In the genomic region with DNA sequence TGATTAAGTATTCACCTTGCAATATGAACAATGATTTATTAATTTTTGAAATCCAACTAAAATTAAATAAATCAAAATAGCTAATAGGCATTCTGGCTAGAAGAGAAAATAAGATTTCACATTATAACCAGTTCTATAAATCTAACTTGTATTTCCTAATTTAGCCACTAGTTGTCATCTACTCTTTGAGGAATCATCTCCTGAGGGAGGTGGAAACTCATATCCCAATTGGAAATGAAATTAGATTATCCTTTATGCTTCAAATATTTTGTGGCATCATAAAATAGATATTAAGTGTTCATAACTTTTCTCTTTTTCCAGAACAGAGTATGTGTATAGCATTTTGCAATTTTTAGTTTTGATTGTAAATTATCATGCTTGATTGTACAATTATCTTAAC, we compare ENCODE assay signal across 26 cellular contexts.
DNase-seq lines count a peak whose midpoint lies in the region; ATAC-seq, FAIRE-seq and TF ChIP-seq lines count a peak whose summit lies in the region.
"Had no signal": no experiment of that assay in that cellular context is flagged by ENCODE, and none has a peak within 500 bp of the region (broad histone marks: within the 10 kb centered on the region; RNA-seq: fewer than 3 reads in every experiment).

No MANE protein-coding gene starts in this region.

- no peaks in the 10 kb centered on the region for H3K36me3 Mint-ChIP-seq in activated naive CD8-positive, alpha-beta T cell treated with anti-CD3 and anti-CD28 coated beads, Interleukin-2, amount 50 U/mL, for 24 hours (ENCODE audit: low read depth)
- H3K36me3 Mint-ChIP-seq in activated T-helper 2 cell treated with anti-CD3 and anti-CD28 coated beads, Interferon-gamma antibody, Interleukin-2, Interleukin-4, amounts not matched to agents 10 μg/mL and 5 μg/mL and 100 μg/mL, durations not matched to agents 14 hours and 24 hours and 36 hours (ENCODE audit: low read depth) = no peaks in the 10 kb centered on the region
- H3K36me3 Mint-ChIP-seq: activated naive CD4-positive, alpha-beta T cell treated with anti-CD3 and anti-CD28 coated beads, Interleukin-2, amount 10 ng/mL, durations not matched to agents 7 days and 5 days; naive B cell; T-cell had no signal

- no peaks in the 10 kb centered on the region for H3K4me1 Mint-ChIP-seq in activated naive CD8-positive, alpha-beta T cell treated with anti-CD3 and anti-CD28 coated beads, Interleukin-2, amount 50 U/mL, for 24 hours
- H3K4me1 Mint-ChIP-seq in stimulated activated naive CD8-positive, alpha-beta T cell treated with anti-CD3 and anti-CD28 coated beads, Interleukin-15, amount 100 ng/mL, for 72 hours = no peaks in the 10 kb centered on the region
- H3K4me1 Mint-ChIP-seq in activated T-helper 2 cell treated with anti-CD3 and anti-CD28 coated beads, Interferon-gamma antibody, Interleukin-2, Interleukin-4, amounts not matched to agents 10 μg/mL and 5 μg/mL and 100 μg/mL, durations not matched to agents 14 hours and 24 hours and 36 hours (ENCODE audit: low read depth) = no peaks in the 10 kb centered on the region
- H3K4me1 Mint-ChIP-seq: activated B cell treated with CpG ODN at 0.5 μM for 24 hours; activated naive CD4-positive, alpha-beta T cell treated with anti-CD3 and anti-CD28 coated beads, Interleukin-2, amount 10 ng/mL, durations not matched to agents 7 days and 5 days; naive B cell; T-cell had no signal

- no peak overlapping the region for H3K9ac ChIP-seq in kidney (ENCODE audit: low read length in 2 of 2)

- FAIRE-seq in kidney (lab: Jason Lieb, UNC) = peak; percentile 39
- FAIRE-seq: bronchial epithelial cell, GM19239 had no signal

- H3K4me1 ChIP-seq in cardiac muscle cell (ENCODE audit: low read depth) (no peaks in the 10 kb centered on the region), kidney (ENCODE audit: control insufficient read depth in 1 of 2, insufficient read depth in 1 of 2, low read depth in 1 of 2, low read length in 2 of 2) (no peaks in the 10 kb centered on the region)
- H3K4me1 ChIP-seq: esophagus squamous epithelium had no signal

- intact Hi-C loops in Right ventricle myocardium superior (cut with DNase I) = no loop called here
- intact Hi-C loops in kidney (cut with DNase I) = no loop called here
- intact Hi-C loops in activated T-helper 2 cell treated with anti-CD3 and anti-CD28 coated beads, Interferon-gamma antibody, Interleukin-2, Interleukin-4, amounts not matched to agents 10 μg/mL and 5 μg/mL and 100 μg/mL, durations not matched to agents 14 hours and 24 hours and 36 hours (cut with micrococcal nuclease) = no loop called here

- H3K27ac Mint-ChIP-seq in activated naive CD8-positive, alpha-beta T cell treated with anti-CD3 and anti-CD28 coated beads, Interleukin-2, amount 50 U/mL, for 24 hours = no peak overlapping the region
- no peak overlapping the region for H3K27ac Mint-ChIP-seq in stimulated activated naive CD8-positive, alpha-beta T cell treated with anti-CD3 and anti-CD28 coated beads, Interleukin-15, amount 100 ng/mL, for 72 hours
- no peak overlapping the region for H3K27ac Mint-ChIP-seq in activated T-helper 2 cell treated with anti-CD3 and anti-CD28 coated beads, Interferon-gamma antibody, Interleukin-2, Interleukin-4, amounts not matched to agents 10 μg/mL and 5 μg/mL and 100 μg/mL, durations not matched to agents 14 hours and 24 hours and 36 hours
- H3K27ac Mint-ChIP-seq: activated B cell treated with CpG ODN at 0.5 μM for 24 hours; activated naive CD4-positive, alpha-beta T cell treated with anti-CD3 and anti-CD28 coated beads, Interleukin-2, amount 10 ng/mL, durations not matched to agents 7 days and 5 days; effector memory CD8-positive, alpha-beta T cell; naive B cell; T-cell had no signal

- H3K27me3 Mint-ChIP-seq in activated naive CD8-positive, alpha-beta T cell treated with anti-CD3 and anti-CD28 coated beads, Interleukin-2, amount 50 U/mL, for 24 hours = no peaks in the 10 kb centered on the region
- H3K27me3 Mint-ChIP-seq in stimulated activated naive CD8-positive, alpha-beta T cell treated with anti-CD3 and anti-CD28 coated beads, Interleukin-15, amount 100 ng/mL, for 72 hours = no peaks in the 10 kb centered on the region
- no peaks in the 10 kb centered on the region for H3K27me3 Mint-ChIP-seq in activated T-helper 2 cell treated with anti-CD3 and anti-CD28 coated beads, Interferon-gamma antibody, Interleukin-2, Interleukin-4, amounts not matched to agents 10 μg/mL and 5 μg/mL and 100 μg/mL, durations not matched to agents 14 hours and 24 hours and 36 hours (ENCODE audit: low read depth)
- H3K27me3 Mint-ChIP-seq: activated B cell treated with CpG ODN at 0.5 μM for 24 hours; activated naive CD4-positive, alpha-beta T cell treated with anti-CD3 and anti-CD28 coated beads, Interleukin-2, amount 10 ng/mL, durations not matched to agents 7 days and 5 days; effector memory CD8-positive, alpha-beta T cell; naive B cell; T-cell had no signal

- H3K9me3 Mint-ChIP-seq in activated naive CD8-positive, alpha-beta T cell treated with anti-CD3 and anti-CD28 coated beads, Interleukin-2, amount 50 U/mL, for 24 hours = no peaks in the 10 kb centered on the region
- peaks cover 0 to 8% of the 10 kb centered on the region in 2 donors for H3K9me3 Mint-ChIP-seq in stimulated activated naive CD8-positive, alpha-beta T cell treated with anti-CD3 and anti-CD28 coated beads, Interleukin-15, amount 100 ng/mL, for 72 hours
- peaks cover 4% of the 10 kb centered on the region for H3K9me3 Mint-ChIP-seq in activated T-helper 2 cell treated with anti-CD3 and anti-CD28 coated beads, Interferon-gamma antibody, Interleukin-2, Interleukin-4, amounts not matched to agents 10 μg/mL and 5 μg/mL and 100 μg/mL, durations not matched to agents 14 hours and 24 hours and 36 hours
- H3K9me3 Mint-ChIP-seq: activated naive CD4-positive, alpha-beta T cell treated with anti-CD3 and anti-CD28 coated beads, Interleukin-2, amount 10 ng/mL, durations not matched to agents 7 days and 5 days had no signal

- H3K9me3 ChIP-seq in cardiac muscle cell (ENCODE audit: low read depth) = no peaks in the 10 kb centered on the region
- H3K9me3 ChIP-seq in kidney (ENCODE audit: control insufficient read depth in 1 of 2, low read length in 2 of 2) = no peaks in the 10 kb centered on the region
- H3K9me3 ChIP-seq: esophagus squamous epithelium, tibial artery had no signal

- DNase-seq in cardiac muscle cell (ENCODE audit: low read depth in 1 of 2, low spot score in 1 of 2) = no peak
- no peak for DNase-seq in Right ventricle myocardium superior
- DNase-seq in cardiac fibroblast (ENCODE audit: low read depth in 2 of 2) = no peak
- DNase-seq in kidney = no peak
- no peak for DNase-seq in activated naive CD8-positive, alpha-beta T cell treated with anti-CD3 and anti-CD28 coated beads, Interleukin-2, amount 50 U/mL, for 24 hours
- DNase-seq in stimulated activated naive CD8-positive, alpha-beta T cell treated with anti-CD3 and anti-CD28 coated beads, Interleukin-15, amount 100 ng/mL, for 72 hours = no peak
- DNase-seq in activated T-helper 2 cell treated with anti-CD3 and anti-CD28 coated beads, Interferon-gamma antibody, Interleukin-2, Interleukin-4, amounts not matched to agents 10 μg/mL and 5 μg/mL and 100 μg/mL, durations not matched to agents 14 hours and 24 hours and 36 hours (ENCODE audit: low spot score) = no peak
- DNase-seq: ACHN; activated B cell treated with CpG ODN at 0.5 μM for 24 hours; activated naive CD4-positive, alpha-beta T cell treated with anti-CD3 and anti-CD28 coated beads, Interleukin-2, amount 10 ng/mL, durations not matched to agents 7 days and 5 days; cortex of kidney; DMS79; effector memory CD8-positive, alpha-beta T cell; esophagus squamous epithelium; GDM1; islet precursor cell; naive B cell; NCI-H1436; NCI-H2081 treated with DMSO at 0.1 percent for 48 hours; NCI-H446 treated with DMSO at 0.1 percent for 48 hours; nucleus accumbens; T-cell; tibial artery had no signal

- TF ChIP-seq CTCF in cardiac muscle cell (IDR thresholded peaks at IDR 0.05; ENCODE audit: low read depth, low read length) = peak; percentile 3
- peak; percentile 2 for TF ChIP-seq CTCF in cardiac fibroblast (IDR thresholded peaks at IDR 0.05; ENCODE audit: low read depth, low read length)
- no peak for TF ChIP-seq CTCF in kidney (IDR thresholded peaks at IDR 0.05; ENCODE audit: borderline replicate concordance, extremely low read depth, insufficient read depth)

- H3K36me3 ChIP-seq in cardiac muscle cell (no peaks in the 10 kb centered on the region), kidney (ENCODE audit: control insufficient read depth in 1 of 2, insufficient read depth in 2 of 2, low read length in 2 of 2) (no peaks in the 10 kb centered on the region)
- H3K36me3 ChIP-seq: esophagus squamous epithelium, tibial artery had no signal

- H3K4me3 Mint-ChIP-seq in activated naive CD8-positive, alpha-beta T cell treated with anti-CD3 and anti-CD28 coated beads, Interleukin-2, amount 50 U/mL, for 24 hours = no peak overlapping the region
- no peak overlapping the region for H3K4me3 Mint-ChIP-seq in stimulated activated naive CD8-positive, alpha-beta T cell treated with anti-CD3 and anti-CD28 coated beads, Interleukin-15, amount 100 ng/mL, for 72 hours
- no peak overlapping the region for H3K4me3 Mint-ChIP-seq in activated T-helper 2 cell treated with anti-CD3 and anti-CD28 coated beads, Interferon-gamma antibody, Interleukin-2, Interleukin-4, amounts not matched to agents 10 μg/mL and 5 μg/mL and 100 μg/mL, durations not matched to agents 14 hours and 24 hours and 36 hours (ENCODE audit: low read depth)
- H3K4me3 Mint-ChIP-seq: activated B cell treated with CpG ODN at 0.5 μM for 24 hours; activated naive CD4-positive, alpha-beta T cell treated with anti-CD3 and anti-CD28 coated beads, Interleukin-2, amount 10 ng/mL, durations not matched to agents 7 days and 5 days; effector memory CD8-positive, alpha-beta T cell; naive B cell; T-cell had no signal

- ATAC-seq in Right ventricle myocardium superior (ENCODE audit: poor library complexity) = no peak
- no peak for ATAC-seq in activated naive CD8-positive, alpha-beta T cell treated with anti-CD3 and anti-CD28 coated beads, Interleukin-2, amount 50 U/mL, for 24 hours
- ATAC-seq in stimulated activated naive CD8-positive, alpha-beta T cell treated with anti-CD3 and anti-CD28 coated beads, Interleukin-15, amount 100 ng/mL, for 72 hours = no peak
- no peak for ATAC-seq in GM21786 (IDR thresholded peaks at IDR 0.05; ENCODE audit: unreplicated experiment)
- ATAC-seq: effector memory CD8-positive, alpha-beta T cell; T-cell had no signal

- H3K27ac ChIP-seq in cardiac muscle cell (no peak overlapping the region), kidney (ENCODE audit: low read depth in 2 of 2, low read length in 2 of 2) (no peak overlapping the region)
- H3K27ac ChIP-seq: esophagus squamous epithelium, tibial artery had no signal

- no peak overlapping the region for H3K4me3 ChIP-seq in cardiac muscle cell
- no peak overlapping the region for H3K4me3 ChIP-seq in cardiac fibroblast (replicated peaks in 1 of 2; ENCODE audit: low read depth in 2 of 2, low read length in 2 of 2)
- no peak overlapping the region for H3K4me3 ChIP-seq in kidney (ENCODE audit: low read length in 2 of 2)
- H3K4me3 ChIP-seq: esophagus squamous epithelium, tibial artery had no signal

- H3K27me3 ChIP-seq in cardiac muscle cell = no peaks in the 10 kb centered on the region
- H3K27me3 ChIP-seq: esophagus squamous epithelium, tibial artery had no signal
